In the genomic region with DNA sequence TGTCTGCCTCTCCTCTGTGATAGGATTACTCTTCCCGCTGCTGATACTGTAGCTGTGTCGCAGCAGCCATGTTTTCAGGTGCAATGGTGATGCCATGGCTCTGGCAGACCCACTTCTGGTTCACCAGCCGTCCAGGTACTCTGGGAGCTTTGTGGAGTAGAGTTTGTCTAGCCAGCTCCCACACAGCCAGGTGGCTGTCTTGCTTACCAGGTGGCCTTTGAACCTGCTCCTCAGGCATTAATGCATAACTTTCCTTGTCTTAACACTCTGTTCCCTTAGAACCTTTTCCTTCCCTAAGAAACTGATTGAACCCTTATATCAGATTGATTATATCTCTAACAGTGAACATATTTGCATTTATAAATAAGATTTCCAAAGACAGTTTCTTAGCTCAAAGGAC, we compare ENCODE assay signal across 17 cellular contexts. TPM values are rescaled to one million over a fixed set of nuclear protein-coding genes. Genes with fewer than 3 reads are reported as not detected.
DNase-seq lines count a peak whose midpoint lies in the region; ATAC-seq, FAIRE-seq and TF ChIP-seq lines count a peak whose summit lies in the region.
"Had no signal": no experiment of that assay in that cellular context is flagged by ENCODE, and none has a peak within 500 bp of the region (broad histone marks: within the 10 kb centered on the region; RNA-seq: fewer than 3 reads in every experiment).

No MANE protein-coding gene starts in this region.

- no peak overlapping the region for H2BK15ac ChIP-seq in mesenchymal stem cell (ENCODE audit: low read depth, poor library complexity, severe bottlenecking)

- WGBS in mesenchymal stem cell: 86% methylated on average over 3 of the region's 3 CpGs
- 74 to 95% (median 89%) methylated on average over 3 of the region's 3 CpGs for WGBS in adrenal gland, 4 donors

- no peak overlapping the region for H4K91ac ChIP-seq in mesenchymal stem cell (ENCODE audit: low read length)

- no peaks in the 10 kb centered on the region for H3K27me3 ChIP-seq in naive thymus-derived CD4-positive, alpha-beta T cell (ENCODE audit: control insufficient read depth in 2 of 2, insufficient read depth in 2 of 2, low read length in 2 of 2)
- no peaks in the 10 kb centered on the region for H3K27me3 ChIP-seq in mesenchymal stem cell (ENCODE audit: control insufficient read depth in 1 of 2, insufficient read depth in 1 of 2, low read length in 2 of 2)
- H3K27me3 ChIP-seq in dorsolateral prefrontal cortex: peaks cover 0 to 12% (median 0%) of the 10 kb centered on the region in 45 donors
- no peaks in the 10 kb centered on the region for H3K27me3 ChIP-seq in adrenal gland

- CTCF ChIA-PET in naive thymus-derived CD4-positive, alpha-beta T cell (lab: Charles Lee): interaction anchor here (1.8 to 4.3 kb wide), 2 partner anchors 12 to 38 kb away, joined by 5 to 25 read pairs; no protein-coding TSS in a partner anchor

- no peak overlapping the region for H3K18ac ChIP-seq in mesenchymal stem cell (ENCODE audit: low read depth in 1 of 2, low read length in 2 of 2)

- H3K27me3 Mint-ChIP-seq in effector memory CD8-positive, alpha-beta T cell: no peaks in the 10 kb centered on the region
- H3K27me3 Mint-ChIP-seq in naive thymus-derived CD4-positive, alpha-beta T cell: no peaks in the 10 kb centered on the region

- H2BK120ac ChIP-seq in mesenchymal stem cell (ENCODE audit: low read depth, low read length): no peak overlapping the region

- H2BK5ac ChIP-seq in mesenchymal stem cell (ENCODE audit: low read depth, low read length, poor library complexity, severe bottlenecking): no peak overlapping the region

- FAIRE-seq in GM12891 (lab: Jason Lieb, UNC): peak; percentile 45

- no peaks in the 10 kb centered on the region for H3K4me1 ChIP-seq in naive thymus-derived CD4-positive, alpha-beta T cell (ENCODE audit: control insufficient read depth in 2 of 2, insufficient read depth in 2 of 2, low read length in 2 of 2)
- H3K4me1 ChIP-seq in mesenchymal stem cell (ENCODE audit: control insufficient read depth, insufficient read depth, low read depth, low read length) (no peaks in the 10 kb centered on the region), adrenal gland (replicated peaks in 1 of 2) (peaks cover 9 to 23% of the 10 kb centered on the region in 2 donors)
- H3K4me1 ChIP-seq: HAP-1 had no signal

- H3K4me3 Mint-ChIP-seq in effector memory CD8-positive, alpha-beta T cell: no peak overlapping the region
- H3K4me3 Mint-ChIP-seq in naive thymus-derived CD4-positive, alpha-beta T cell: no peak overlapping the region

- no peaks in the 10 kb centered on the region for H3K9me3 Mint-ChIP-seq in effector memory CD8-positive, alpha-beta T cell
- H3K9me3 Mint-ChIP-seq in naive thymus-derived CD4-positive, alpha-beta T cell: no peaks in the 10 kb centered on the region

- intact Hi-C loops in naive thymus-derived CD4-positive, alpha-beta T cell (cut with micrococcal nuclease): loop anchor here in 1 of 2 donors (5.0 kb wide), 1 partner anchor 244 kb away; no protein-coding TSS in a partner anchor
- intact Hi-C loops in dorsolateral prefrontal cortex (cut with DNase I) (no loop called here), adrenal gland (cut with DNase I) (no loop called here)

- no peak overlapping the region for H3K4ac ChIP-seq in mesenchymal stem cell (ENCODE audit: low read depth in 1 of 2, low read length in 2 of 2)

- H3K9ac ChIP-seq in mesenchymal stem cell (ENCODE audit: low read length): no peak overlapping the region

- peaks cover 39% of the 10 kb centered on the region for H3K36me3 Mint-ChIP-seq in effector memory CD8-positive, alpha-beta T cell (ENCODE audit: insufficient read depth)
- peaks cover 0 to 20% (median 7%) of the 10 kb centered on the region in 5 donors for H3K36me3 Mint-ChIP-seq in naive thymus-derived CD4-positive, alpha-beta T cell

- H3K4me1 Mint-ChIP-seq in effector memory CD8-positive, alpha-beta T cell (ENCODE audit: low read depth in 2 of 2): peaks cover 14 to 41% of the 10 kb centered on the region in 2 donors
- H3K4me1 Mint-ChIP-seq in naive thymus-derived CD4-positive, alpha-beta T cell: peaks cover 0 to 32% (median 18%) of the 10 kb centered on the region in 7 donors

- ATAC-seq in effector memory CD8-positive, alpha-beta T cell (replicated peaks): no peak
- ATAC-seq in naive thymus-derived CD4-positive, alpha-beta T cell: no peak

- no peak overlapping the region for H3K4me3 ChIP-seq in naive thymus-derived CD4-positive, alpha-beta T cell (ENCODE audit: low read length)
- H3K4me3 ChIP-seq in mesenchymal stem cell (ENCODE audit: insufficient read depth in 1 of 2, low read depth in 1 of 2, low read length in 2 of 2) (no peak overlapping the region), dorsolateral prefrontal cortex (no peak overlapping the region), adrenal gland (no peak overlapping the region)
- H3K4me3 ChIP-seq: HAP-1 had no signal

- H3K27ac Mint-ChIP-seq in effector memory CD8-positive, alpha-beta T cell: peak overlapping the region; percentile 61 to 88
- H3K27ac Mint-ChIP-seq in naive thymus-derived CD4-positive, alpha-beta T cell: peak overlapping the region in 5 of 9 donors; percentile 10 to 81 (median 63)

- H3K9me3 ChIP-seq in naive thymus-derived CD4-positive, alpha-beta T cell (ENCODE audit: control insufficient read depth in 2 of 3, low read length in 3 of 3): no peaks in the 10 kb centered on the region
- no peaks in the 10 kb centered on the region for H3K9me3 ChIP-seq in mesenchymal stem cell (ENCODE audit: control insufficient read depth, low read length)
- H3K9me3 ChIP-seq in adrenal gland (replicated peaks in 1 of 3): no peaks in the 10 kb centered on the region
- H3K9me3 ChIP-seq: HAP-1 had no signal

- H3K23ac ChIP-seq in mesenchymal stem cell (ENCODE audit: low read length in 2 of 2): no peak overlapping the region

- TF ChIP-seq CTCF in dorsolateral prefrontal cortex (IDR thresholded peaks at IDR 0.05 in 54 of 56, conservative IDR thresholded peaks at IDR 0.05 in 2 of 56; ENCODE audit: low read depth in 1 of 56, partially characterized antibody in 56 of 56) (no peak), adrenal gland (IDR thresholded peaks at IDR 0.05) (no peak)

- H2BK12ac ChIP-seq in mesenchymal stem cell (ENCODE audit: low read length in 2 of 2): no peak overlapping the region

- H3K27ac ChIP-seq in naive thymus-derived CD4-positive, alpha-beta T cell (ENCODE audit: low read depth, low read length): no peak overlapping the region
- H3K27ac ChIP-seq in mesenchymal stem cell (ENCODE audit: low read length, poor library complexity, severe bottlenecking) (no peak overlapping the region), dorsolateral prefrontal cortex (no peak overlapping the region), adrenal gland (peak overlapping the region in 2 of 5 donors; percentile 41 to 59)

- no peak overlapping the region for H3K4me2 ChIP-seq in mesenchymal stem cell (ENCODE audit: low read length, poor library complexity, severe bottlenecking)

- no peaks in the 10 kb centered on the region for H3K79me1 ChIP-seq in mesenchymal stem cell (replicated peaks; ENCODE audit: low read length, poor library complexity, severe bottlenecking)

- H3K14ac ChIP-seq in mesenchymal stem cell (ENCODE audit: low read length in 2 of 2): no peak overlapping the region

- peaks cover 0 to 9% (median 0%) of the 10 kb centered on the region in 3 experiments for H3K36me3 ChIP-seq in naive thymus-derived CD4-positive, alpha-beta T cell (ENCODE audit: control insufficient read depth in 2 of 3, insufficient read depth in 3 of 3, low read length in 3 of 3)
- H3K36me3 ChIP-seq in mesenchymal stem cell (ENCODE audit: control insufficient read depth in 1 of 2, insufficient read depth in 2 of 2, low read depth in 1 of 2, low read length in 2 of 2) (no peaks in the 10 kb centered on the region), adrenal gland (replicated peaks in 1 of 2) (no peaks in the 10 kb centered on the region)
- H3K36me3 ChIP-seq: HAP-1 had no signal

- no peak overlapping the region for H2AFZ ChIP-seq in mesenchymal stem cell (ENCODE audit: low read depth, low read length)

- DNase-seq in GM12891 (ENCODE audit: insufficient read length, low spot score): no peak
- DNase-seq in effector memory CD8-positive, alpha-beta T cell: no peak
- DNase-seq in naive thymus-derived CD4-positive, alpha-beta T cell: no peak
- no peak for DNase-seq in mesenchymal stem cell
- DNase-seq in dorsolateral prefrontal cortex: no peak
- no peak for DNase-seq in adrenal gland
- DNase-seq in HuH-7.5 (ENCODE audit: low spot score): no peak
- DNase-seq: ACHN, AML-193, DMS 273 treated with DMSO at 0.1 percent for 48 hours, GF-D8, NCI-H1105, NCI-H1694, NCI-H2107, NCI-H2227 treated with DMSO at 0.1 percent for 48 hours, NCI-H524 had no signal

- no peak overlapping the region for H4K8ac ChIP-seq in mesenchymal stem cell (ENCODE audit: low read length)

- H2AK5ac ChIP-seq in mesenchymal stem cell (ENCODE audit: low read length, severe bottlenecking): no peak overlapping the region

- TF ChIP-seq POLR2A in GM12891 (IDR thresholded peaks at IDR 0.05; ENCODE audit: low read depth, low read length) (no peak), adrenal gland (IDR thresholded peaks at IDR 0.05) (no peak)

- POLR2A ChIA-PET in naive thymus-derived CD4-positive, alpha-beta T cell (lab: Charles Lee): interaction anchor here (1.0 kb wide), 1 partner anchor 177 kb away, joined by 4 read pairs; no protein-coding TSS in a partner anchor

TF ChIP-seq in GM12891, 5 proteins besides CTCF, POLR2A, EP300 and RAD21:
- TF ChIP-seq PAX5 (IDR thresholded peaks at IDR 0.05; ENCODE audit: insufficient read depth, low read length, severe bottlenecking) (no peak), POU2F2 (IDR thresholded peaks at IDR 0.05; ENCODE audit: low read depth, low read length) (no peak), TAF1 (IDR thresholded peaks at IDR 0.05; ENCODE audit: low read depth, low read length) (no peak), SPI1 (IDR thresholded peaks at IDR 0.05; ENCODE audit: low read depth, low read length) (no peak), POLR2AphosphoS5 (IDR thresholded peaks at IDR 0.05; ENCODE audit: low read depth, low read length) (no peak)

RNA-seq across cellular contexts. Expression of a gene that starts 42.2 kb away (rescaled TPM):
- not detected for polyA plus RNA-seq in GM12891 (2012; ENCODE audit: low read depth, missing spikeins)
- total RNA-seq in naive thymus-derived CD4-positive, alpha-beta T cell: not detected
- under 1 TPM; 0.46 to 0.51 TPM for polyA plus RNA-seq in naive thymus-derived CD4-positive, alpha-beta T cell
- 72.2 TPM for polyA plus RNA-seq in mesenchymal stem cell (2013, experiment 1 of 2)
- 71.8 TPM for polyA plus RNA-seq in mesenchymal stem cell (2013, experiment 2 of 2)
- total RNA-seq in dorsolateral prefrontal cortex (under 1 TPM in 68 of 120 experiments, not detected in 52; 0.11 to 0.63 (median 0.31) TPM), adrenal gland (1 to 10 TPM in 1 of 8 donors, under 1 TPM in 5, not detected in 2; 0.08 to 1.5 (median 0.47) TPM)
- polyA plus RNA-seq in adrenal gland: under 1 TPM; 0.16 to 0.46 (median 0.27) TPM
